ENCODE assay signal across 14 cellular contexts in the genomic region with DNA sequence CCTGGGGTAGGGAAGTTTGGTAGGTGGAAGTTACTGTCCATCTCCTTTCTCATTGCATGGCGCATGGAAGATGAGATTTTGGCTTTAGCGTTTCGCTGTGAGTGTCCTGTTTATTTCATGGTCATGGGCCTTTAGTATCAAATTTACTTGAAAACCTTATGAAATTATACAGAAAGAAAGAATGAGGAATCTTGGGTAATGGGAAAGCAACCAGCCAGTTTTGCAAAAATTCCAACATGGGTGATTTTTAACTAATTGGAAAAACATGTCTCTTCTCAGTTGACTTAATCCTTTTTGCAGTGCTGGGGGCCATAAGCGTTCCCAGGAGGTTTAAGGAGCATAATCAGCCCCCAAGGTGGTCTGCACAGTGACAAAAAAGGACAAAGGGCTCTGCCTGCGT. TPM values are rescaled to one million over a fixed set of nuclear protein-coding genes. Genes with fewer than 3 reads are reported as not detected.
A peak's percentile ranks its signal among the peaks of the same experiment; 100 is the strongest.
DNase-seq lines count a peak whose midpoint lies in the region; ATAC-seq and TF ChIP-seq lines count a peak whose summit lies in the region.
"Had no signal": no experiment of that assay in that cellular context is flagged by ENCODE, and none has a peak within 500 bp of the region (broad histone marks: within the 10 kb centered on the region; RNA-seq: fewer than 3 reads in every experiment).

No MANE protein-coding gene starts in this region.

- TF ChIP-seq POLR2A in IMR-90 (IDR thresholded peaks at IDR 0.05; ENCODE audit: low read depth, low read length) (no peak), erythroblast (IDR thresholded peaks at IDR 0.05; ENCODE audit: low read length) (no peak)

- no peak overlapping the region for H3K4me2 ChIP-seq in IMR-90 (ENCODE audit: low read depth, low read length)
- no peak overlapping the region for H3K4me2 ChIP-seq in trophoblast cell (ENCODE audit: low read length)

- dilution Hi-C loops in IMR-90 (cut with HindIII; ENCODE audit: low sequenced_read_pairs, unreplicated experiment), result no loop called here

- H2BK5ac ChIP-seq in IMR-90 (ENCODE audit: low read depth, low read length, poor library complexity, severe bottlenecking) (peak overlapping the region; percentile 7), trophoblast cell (ENCODE audit: low read depth, low read length, poor library complexity) (no peak overlapping the region)

- H3K4me3 Mint-ChIP-seq in activated CD4-positive, alpha-beta T cell treated with anti-CD3 and anti-CD28 coated beads, Interleukin-2, amount 10 ng/mL, durations not matched to agents 7 days and 5 days, result no peak overlapping the region
- peak overlapping the region; percentile 7 for H3K4me3 Mint-ChIP-seq in dendritic cell treated with granulocyte-macrophage colony-stimulating factor and Interleukin-4, amounts not matched to agents 40 ng/mL and 50 ng/mL, for 4 days

- H3K27ac ChIP-seq in IMR-90 (ENCODE audit: insufficient read depth, low read length) (peak overlapping the region; percentile 64; the same call in 1 of the 2 replicates), trophoblast cell (ENCODE audit: low read depth, low read length) (no peak overlapping the region)
- H3K27ac ChIP-seq: coronary artery had no signal

- POLR2A ChIA-PET in activated CD4-positive, alpha-beta T cell treated with anti-CD3 and anti-CD28 coated beads, Interleukin-2, amount 10 ng/mL, durations not matched to agents 7 days and 5 days (lab: Charles Lee), result no interaction called here
- POLR2A ChIA-PET in IMR-90 (lab: Charles Lee; ENCODE audit: unreplicated experiment), result no interaction called here

- no peaks in the 10 kb centered on the region for H3K9me3 Mint-ChIP-seq in activated CD4-positive, alpha-beta T cell treated with anti-CD3 and anti-CD28 coated beads, Interleukin-2, amount 10 ng/mL, durations not matched to agents 7 days and 5 days
- H3K9me3 Mint-ChIP-seq in dendritic cell treated with granulocyte-macrophage colony-stimulating factor and Interleukin-4, amounts not matched to agents 40 ng/mL and 50 ng/mL, for 4 days, result no peaks in the 10 kb centered on the region

- peak overlapping the region; percentile 35 for H2BK12ac ChIP-seq in trophoblast cell (ENCODE audit: low read length)

- peaks cover 7% of the 10 kb centered on the region for H3K27me3 Mint-ChIP-seq in activated CD4-positive, alpha-beta T cell treated with anti-CD3 and anti-CD28 coated beads, Interleukin-2, amount 10 ng/mL, durations not matched to agents 7 days and 5 days
- H3K27me3 Mint-ChIP-seq in dendritic cell treated with granulocyte-macrophage colony-stimulating factor and Interleukin-4, amounts not matched to agents 40 ng/mL and 50 ng/mL, for 4 days, result peaks cover 29% of the 10 kb centered on the region

- intact Hi-C loops in IMR-90 (cut with micrococcal nuclease), result no loop called here
- intact Hi-C loops in dendritic cell treated with granulocyte-macrophage colony-stimulating factor and Interleukin-4, amounts not matched to agents 40 ng/mL and 50 ng/mL, for 4 days (cut with micrococcal nuclease), result loop anchor here (2.0 to 5.0 kb wide), 2 partner anchors 104 to 179 kb away; a partner anchor contains a TSS

- no peaks in the 10 kb centered on the region for H4K20me1 ChIP-seq in IMR-90 (ENCODE audit: insufficient read depth, low read length)

- TF ChIP-seq RAD21 in IMR-90 (IDR thresholded peaks at IDR 0.05; ENCODE audit: low read length), result no peak

- H3K27me3 ChIP-seq in IMR-90 (ENCODE audit: control insufficient read depth, insufficient read depth, low read length), result no peaks in the 10 kb centered on the region
- H3K27me3 ChIP-seq in trophoblast cell (ENCODE audit: insufficient read depth, low read length), result no peaks in the 10 kb centered on the region
- H3K27me3 ChIP-seq: Peyer's patch had no signal

- H3K18ac ChIP-seq in IMR-90 (ENCODE audit: low read depth, low read length), result peak overlapping the region; percentile 76; the same call in 1 of the 2 replicates
- H3K18ac ChIP-seq in trophoblast cell (ENCODE audit: low read length), result no peak overlapping the region

- peak overlapping the region; percentile 58; the same call in 1 of the 3 replicates for H2BK15ac ChIP-seq in IMR-90 (ENCODE audit: low read depth, low read length)

- H4K8ac ChIP-seq in IMR-90 (ENCODE audit: low read depth in 2 of 2, low read length in 2 of 2), result peak overlapping the region in 1 of 2 experiments; percentile 6; a peak in 1 of 4 replicates
- no peak overlapping the region for H4K8ac ChIP-seq in trophoblast cell (ENCODE audit: low read depth, low read length)

- H3K79me1 ChIP-seq in IMR-90 (ENCODE audit: low read depth in 1 of 2, low read length in 2 of 2), result peaks cover 0 to 17% of the 10 kb centered on the region in 2 experiments; a peak in 2 of 4 replicates
- H3K79me1 ChIP-seq in trophoblast cell (ENCODE audit: low read length), result peaks cover 23% of the 10 kb centered on the region

- CTCF ChIA-PET in activated CD4-positive, alpha-beta T cell treated with anti-CD3 and anti-CD28 coated beads, Interleukin-2, amount 10 ng/mL, durations not matched to agents 7 days and 5 days (lab: Charles Lee), result interaction anchor here (1.0 to 1.4 kb wide), 2 partner anchors 11 to 88 kb away, joined by 3 to 8 read pairs; a partner anchor contains a TSS
- CTCF ChIA-PET in IMR-90 (lab: Yijun Ruan, JAX), result no interaction called here

- no peak overlapping the region for H3K9ac ChIP-seq in IMR-90 (ENCODE audit: low read depth, low read length)
- no peak overlapping the region for H3K9ac ChIP-seq in trophoblast cell (ENCODE audit: low read length)

- H3K56ac ChIP-seq in IMR-90 (ENCODE audit: extremely low read depth, insufficient read depth, low read length), result no peak overlapping the region

- in situ Hi-C loops in IMR-90 (cut with MboI; ENCODE audit: low sequenced_read_pairs), result loop anchor here (5.0 kb wide), 2 partner anchors 104 to 394 kb away; a partner anchor contains a TSS

- H2AK5ac ChIP-seq in IMR-90 (ENCODE audit: low read depth, low read length) (peak overlapping the region; percentile 61; the same call in 1 of the 2 replicates), trophoblast cell (ENCODE audit: low read length) (peak overlapping the region; percentile 76)

- H3K4ac ChIP-seq in IMR-90 (ENCODE audit: low read depth, low read length) (peak overlapping the region; percentile 67), trophoblast cell (ENCODE audit: low read depth, low read length) (no peak overlapping the region)

- peak overlapping the region; percentile 51 for H3K27ac Mint-ChIP-seq in activated CD4-positive, alpha-beta T cell treated with anti-CD3 and anti-CD28 coated beads, Interleukin-2, amount 10 ng/mL, durations not matched to agents 7 days and 5 days
- peak overlapping the region; percentile 98 for H3K27ac Mint-ChIP-seq in dendritic cell treated with granulocyte-macrophage colony-stimulating factor and Interleukin-4, amounts not matched to agents 40 ng/mL and 50 ng/mL, for 4 days

- H3K36me3 ChIP-seq in IMR-90 (ENCODE audit: control insufficient read depth, insufficient read depth, low read length) (no peaks in the 10 kb centered on the region), trophoblast cell (ENCODE audit: control insufficient read depth in 1 of 2, insufficient read depth in 2 of 2, low read length in 2 of 2) (no peaks in the 10 kb centered on the region)
- H3K36me3 ChIP-seq: Peyer's patch had no signal

- BruUV-seq in IMR-90 (replicated peaks; lab: Mats Ljungman, UMichigan), result no TSS peak

- DNase-seq in activated CD4-positive, alpha-beta T cell treated with anti-CD3 and anti-CD28 coated beads, Interleukin-2, amount 10 ng/mL, durations not matched to agents 7 days and 5 days, result no peak
- no peak for DNase-seq in activated CD4-positive, alpha-beta T cell treated with anti-CD3 and anti-CD28 coated beads, Interleukin-2, amount 50 U/mL, for 1 hour
- DNase-seq in IMR-90, result no peak
- no peak for DNase-seq in trophoblast cell
- no peak for DNase-seq in erythroblast (lab: John Stamatoyannopoulos, UW)
- DNase-seq: NCI-H1105, NCI-H446, occipital lobe, Peyer's patch had no signal

- no peak overlapping the region for H2AFZ ChIP-seq in IMR-90 (replicated peaks; ENCODE audit: low read length, poor library complexity)
- H2AFZ ChIP-seq in trophoblast cell (ENCODE audit: insufficient read depth, low read length, poor library complexity), result no peak overlapping the region

- no peak overlapping the region for H2AK9ac ChIP-seq in IMR-90 (replicated peaks; ENCODE audit: low read depth, low read length, poor library complexity)

- H4K12ac ChIP-seq in trophoblast cell (ENCODE audit: low read depth, low read length), result no peak overlapping the region

- peaks cover 6% of the 10 kb centered on the region for H3K36me3 Mint-ChIP-seq in activated CD4-positive, alpha-beta T cell treated with anti-CD3 and anti-CD28 coated beads, Interleukin-2, amount 10 ng/mL, durations not matched to agents 7 days and 5 days (ENCODE audit: low read depth)
- peaks cover under 1% of the 10 kb centered on the region for H3K36me3 Mint-ChIP-seq in dendritic cell treated with granulocyte-macrophage colony-stimulating factor and Interleukin-4, amounts not matched to agents 40 ng/mL and 50 ng/mL, for 4 days (ENCODE audit: low read depth)

- 50% methylated on average over 1 of the region's 5 CpGs; no CpG with 5 or more reads in 1 of the 2 experiments for WGBS in IMR-90 (ENCODE audit: extremely low coverage in 2 of 2, insufficient read length in 1 of 2), 2 experiments
- WGBS in trophoblast cell (ENCODE audit: extremely low coverage, insufficient coverage, insufficient read length), result no CpG with 5 or more reads among the region's 5 CpGs

- H3K4me1 ChIP-seq in IMR-90 (ENCODE audit: control insufficient read depth, insufficient read depth, low read length), result peaks cover 45% of the 10 kb centered on the region
- peaks cover 22 to 24% of the 10 kb centered on the region in 2 experiments for H3K4me1 ChIP-seq in trophoblast cell (ENCODE audit: control insufficient read depth in 1 of 2, insufficient read depth in 2 of 2, low read length in 2 of 2)

- peak overlapping the region; percentile 73; the same call in 1 of the 2 replicates for H2BK20ac ChIP-seq in IMR-90 (ENCODE audit: low read depth, low read length)

- H3K9me3 ChIP-seq in IMR-90 (ENCODE audit: control insufficient read depth, insufficient read depth, low read length), result no peaks in the 10 kb centered on the region
- H3K9me3 ChIP-seq in trophoblast cell (ENCODE audit: insufficient read depth, low read depth, low read length), result no peaks in the 10 kb centered on the region
- H3K9me3 ChIP-seq: Peyer's patch had no signal

- H3K23ac ChIP-seq in IMR-90 (ENCODE audit: low read depth, low read length), result 0 out of 2 replicates have a peak overlapping the region, but pooled peaks have one; percentile 43
- no peak overlapping the region for H3K23ac ChIP-seq in trophoblast cell (ENCODE audit: low read length)

- no peaks in the 10 kb centered on the region for H3K79me2 ChIP-seq in trophoblast cell (ENCODE audit: control insufficient read depth, insufficient read depth, low read length, poor library complexity)

- peak overlapping the region; percentile 76 for H2BK120ac ChIP-seq in IMR-90 (ENCODE audit: low read depth, low read length)
- H2BK120ac ChIP-seq in trophoblast cell (ENCODE audit: insufficient read depth, low read length, poor library complexity), result peak overlapping the region; percentile 60

- ATAC-seq in IMR-90 (ENCODE audit: low read depth) (no peak), GM21825 (IDR thresholded peaks at IDR 0.05; ENCODE audit: unreplicated experiment) (no peak), GM19467 (IDR thresholded peaks at IDR 0.05; ENCODE audit: unreplicated experiment) (no peak)
- ATAC-seq: HepG2 had no signal

- 0 out of 2 replicates have a peak overlapping the region, but pooled peaks have one; percentile 71 for H3K14ac ChIP-seq in IMR-90 (replicated peaks; ENCODE audit: low read depth, low read length)
- H3K14ac ChIP-seq in trophoblast cell (ENCODE audit: low read length), result peak overlapping the region; percentile 49

- H3K9me1 ChIP-seq in IMR-90 (ENCODE audit: insufficient read depth, low read length), result peaks cover 24% of the 10 kb centered on the region

- no peak for TF ChIP-seq CTCF in IMR-90 (conservative IDR thresholded peaks at IDR 0.05; ENCODE audit: low read depth, low read length)

- H3K4me3 ChIP-seq in IMR-90 (ENCODE audit: insufficient read depth, low read depth, low read length) (no peak overlapping the region), trophoblast cell (ENCODE audit: low read depth, low read length) (no peak overlapping the region)

- H4K91ac ChIP-seq in IMR-90 (ENCODE audit: insufficient read depth, low read depth, low read length), result peak overlapping the region; percentile 41
- H4K91ac ChIP-seq in trophoblast cell (ENCODE audit: low read depth, low read length), result peak overlapping the region; percentile 75

- peak overlapping the region; percentile 42; the same call in 1 of the 2 replicates for H4K5ac ChIP-seq in IMR-90 (ENCODE audit: low read depth, low read length)

- peaks cover 84% of the 10 kb centered on the region for H3K4me1 Mint-ChIP-seq in activated CD4-positive, alpha-beta T cell treated with anti-CD3 and anti-CD28 coated beads, Interleukin-2, amount 10 ng/mL, durations not matched to agents 7 days and 5 days
- peaks cover 96% of the 10 kb centered on the region for H3K4me1 Mint-ChIP-seq in dendritic cell treated with granulocyte-macrophage colony-stimulating factor and Interleukin-4, amounts not matched to agents 40 ng/mL and 50 ng/mL, for 4 days (ENCODE audit: low read depth)

RNA-seq across cellular contexts. Expression of a gene that starts 15.8 kb away (rescaled TPM):
- total RNA-seq in activated CD4-positive, alpha-beta T cell treated with anti-CD3 and anti-CD28 coated beads, Interleukin-2, amount 10 ng/mL, durations not matched to agents 7 days and 5 days, result 10 to 100 TPM; 53.5 to 55.1 TPM
- 3.2 and 5.8 TPM in 2 replicates for total RNA-seq in IMR-90 (2012; rRNA removed)
- 4.0 and 5.6 TPM in 2 replicates for polyA plus RNA-seq in IMR-90 (2012; rRNA removed)
- polyA plus RNA-seq in IMR-90 (2012; cell fraction: cytosol; rRNA removed), result 1.7 and 3.8 TPM in 2 replicates
- polyA plus RNA-seq in IMR-90 (2012; cell fraction: nucleus; rRNA removed; ENCODE audit: low replicate concordance), result 1.4 and 3.8 TPM in 2 replicates
- 22.5 and 22.8 TPM in 2 replicates for polyA plus RNA-seq in trophoblast cell (2013)
